1 cellular context compared by ENCODE assay signal in the genomic region with DNA sequence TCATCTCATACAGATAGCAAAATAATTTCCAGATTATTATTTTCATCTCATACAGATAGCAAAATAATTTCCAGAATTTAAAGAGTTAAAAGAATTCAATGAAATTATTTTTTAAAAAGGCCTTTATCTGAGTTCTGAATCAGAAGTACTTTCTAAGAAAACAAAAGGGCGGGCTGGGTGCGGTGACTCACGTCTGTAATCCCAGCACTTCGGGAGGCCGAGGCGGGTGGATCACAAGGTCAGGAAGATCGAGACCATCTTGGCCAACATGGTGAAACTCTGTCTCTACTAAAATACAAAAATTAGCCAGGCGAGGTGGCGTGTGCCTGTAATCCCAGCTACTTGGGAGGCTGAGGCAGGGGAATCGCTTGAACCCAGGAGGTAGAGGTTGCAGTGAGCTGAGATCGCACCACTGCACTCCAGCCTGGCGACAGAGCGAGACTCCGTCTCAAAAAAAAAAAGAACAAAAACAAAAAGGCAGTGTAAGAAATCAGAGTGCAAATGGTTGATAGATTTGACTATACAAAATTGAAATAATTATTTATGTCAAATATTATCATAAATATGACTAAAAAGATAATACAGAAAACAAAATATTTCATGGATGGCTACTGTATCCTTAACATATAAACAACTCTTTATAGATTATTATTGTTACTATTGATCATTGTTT.
TF ChIP-seq lines count a peak whose summit lies in the region.
"Not testable (repeated sequence)": the region's sequence is repeated elsewhere in the genome, so short reads cannot be mapped to it uniquely, and the experiment has no call there.

No MANE protein-coding gene starts in this region.

TF ChIP-seq in K562, 482 proteins besides CTCF, POLR2A, EP300 and RAD21 (continued from another document):
- TF ChIP-seq GATA2 (CRISPR knock-in tag; IDR thresholded peaks at IDR 0.05): 0 out of 2 replicates have a peak, but pooled peaks have one; percentile 13
- peak; percentile 25; the same call in 1 of the 2 replicates for TF ChIP-seq NCOR1 (IDR thresholded peaks at IDR 0.05)
- peak; percentile 85 for TF ChIP-seq CC2D1A (IDR thresholded peaks at IDR 0.05)
- TF ChIP-seq, protein P1, sequence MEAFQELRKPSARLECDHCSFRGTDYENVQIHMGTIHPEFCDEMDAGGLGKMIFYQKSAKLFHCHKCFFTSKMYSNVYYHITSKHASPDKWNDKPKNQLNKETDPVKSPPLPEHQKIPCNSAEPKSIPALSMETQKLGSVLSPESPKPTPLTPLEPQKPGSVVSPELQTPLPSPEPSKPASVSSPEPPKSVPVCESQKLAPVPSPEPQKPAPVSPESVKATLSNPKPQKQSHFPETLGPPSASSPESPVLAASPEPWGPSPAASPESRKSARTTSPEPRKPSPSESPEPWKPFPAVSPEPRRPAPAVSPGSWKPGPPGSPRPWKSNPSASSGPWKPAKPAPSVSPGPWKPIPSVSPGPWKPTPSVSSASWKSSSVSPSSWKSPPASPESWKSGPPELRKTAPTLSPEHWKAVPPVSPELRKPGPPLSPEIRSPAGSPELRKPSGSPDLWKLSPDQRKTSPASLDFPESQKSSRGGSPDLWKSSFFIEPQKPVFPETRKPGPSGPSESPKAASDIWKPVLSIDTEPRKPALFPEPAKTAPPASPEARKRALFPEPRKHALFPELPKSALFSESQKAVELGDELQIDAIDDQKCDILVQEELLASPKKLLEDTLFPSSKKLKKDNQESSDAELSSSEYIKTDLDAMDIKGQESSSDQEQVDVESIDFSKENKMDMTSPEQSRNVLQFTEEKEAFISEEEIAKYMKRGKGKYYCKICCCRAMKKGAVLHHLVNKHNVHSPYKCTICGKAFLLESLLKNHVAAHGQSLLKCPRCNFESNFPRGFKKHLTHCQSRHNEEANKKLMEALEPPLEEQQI (IDR thresholded peaks at IDR 0.05): peak; percentile 83
- TF ChIP-seq L3MBTL2 (IDR thresholded peaks at IDR 0.05): peak; percentile 27; the same call in 1 of the 2 replicates
- peak; percentile 57 for TF ChIP-seq DPF2 (IDR thresholded peaks at IDR 0.05)
- TF ChIP-seq FOXM1 (IDR thresholded peaks at IDR 0.05; ENCODE audit: low read depth): peak; percentile 72
- TF ChIP-seq FOXM1 (CRISPR knock-in tag; IDR thresholded peaks at IDR 0.05; ENCODE audit: low read depth); JUN (CRISPR knock-in tag; IDR thresholded peaks at IDR 0.05; ENCODE audit: borderline replicate concordance): not testable (repeated sequence)
- peak; percentile 69 for TF ChIP-seq SMARCA4 (IDR thresholded peaks at IDR 0.05)
- TF ChIP-seq FOSL1 (tag; conservative IDR thresholded peaks at IDR 0.05): peak; percentile 87
- peak; percentile 75 for TF ChIP-seq SOX6 (IDR thresholded peaks at IDR 0.05)
- peak; percentile 65 for TF ChIP-seq JUN (IDR thresholded peaks at IDR 0.05; ENCODE audit: borderline replicate concordance, low read depth, low read length)
- TF ChIP-seq, protein P2, sequence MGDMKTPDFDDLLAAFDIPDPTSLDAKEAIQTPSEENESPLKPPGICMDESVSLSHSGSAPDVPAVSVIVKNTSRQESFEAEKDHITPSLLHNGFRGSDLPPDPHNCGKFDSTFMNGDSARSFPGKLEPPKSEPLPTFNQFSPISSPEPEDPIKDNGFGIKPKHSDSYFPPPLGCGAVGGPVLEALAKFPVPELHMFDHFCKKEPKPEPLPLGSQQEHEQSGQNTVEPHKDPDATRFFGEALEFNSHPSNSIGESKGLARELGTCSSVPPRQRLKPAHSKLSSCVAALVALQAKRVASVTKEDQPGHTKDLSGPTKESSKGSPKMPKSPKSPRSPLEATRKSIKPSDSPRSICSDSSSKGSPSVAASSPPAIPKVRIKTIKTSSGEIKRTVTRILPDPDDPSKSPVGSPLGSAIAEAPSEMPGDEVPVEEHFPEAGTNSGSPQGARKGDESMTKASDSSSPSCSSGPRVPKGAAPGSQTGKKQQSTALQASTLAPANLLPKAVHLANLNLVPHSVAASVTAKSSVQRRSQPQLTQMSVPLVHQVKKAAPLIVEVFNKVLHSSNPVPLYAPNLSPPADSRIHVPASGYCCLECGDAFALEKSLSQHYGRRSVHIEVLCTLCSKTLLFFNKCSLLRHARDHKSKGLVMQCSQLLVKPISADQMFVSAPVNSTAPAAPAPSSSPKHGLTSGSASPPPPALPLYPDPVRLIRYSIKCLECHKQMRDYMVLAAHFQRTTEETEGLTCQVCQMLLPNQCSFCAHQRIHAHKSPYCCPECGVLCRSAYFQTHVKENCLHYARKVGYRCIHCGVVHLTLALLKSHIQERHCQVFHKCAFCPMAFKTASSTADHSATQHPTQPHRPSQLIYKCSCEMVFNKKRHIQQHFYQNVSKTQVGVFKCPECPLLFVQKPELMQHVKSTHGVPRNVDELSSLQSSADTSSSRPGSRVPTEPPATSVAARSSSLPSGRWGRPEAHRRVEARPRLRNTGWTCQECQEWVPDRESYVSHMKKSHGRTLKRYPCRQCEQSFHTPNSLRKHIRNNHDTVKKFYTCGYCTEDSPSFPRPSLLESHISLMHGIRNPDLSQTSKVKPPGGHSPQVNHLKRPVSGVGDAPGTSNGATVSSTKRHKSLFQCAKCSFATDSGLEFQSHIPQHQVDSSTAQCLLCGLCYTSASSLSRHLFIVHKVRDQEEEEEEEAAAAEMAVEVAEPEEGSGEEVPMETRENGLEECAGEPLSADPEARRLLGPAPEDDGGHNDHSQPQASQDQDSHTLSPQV (IDR thresholded peaks at IDR 0.05): 0 out of 2 replicates have a peak, but pooled peaks have one; percentile 32
- TF ChIP-seq, protein P3, sequence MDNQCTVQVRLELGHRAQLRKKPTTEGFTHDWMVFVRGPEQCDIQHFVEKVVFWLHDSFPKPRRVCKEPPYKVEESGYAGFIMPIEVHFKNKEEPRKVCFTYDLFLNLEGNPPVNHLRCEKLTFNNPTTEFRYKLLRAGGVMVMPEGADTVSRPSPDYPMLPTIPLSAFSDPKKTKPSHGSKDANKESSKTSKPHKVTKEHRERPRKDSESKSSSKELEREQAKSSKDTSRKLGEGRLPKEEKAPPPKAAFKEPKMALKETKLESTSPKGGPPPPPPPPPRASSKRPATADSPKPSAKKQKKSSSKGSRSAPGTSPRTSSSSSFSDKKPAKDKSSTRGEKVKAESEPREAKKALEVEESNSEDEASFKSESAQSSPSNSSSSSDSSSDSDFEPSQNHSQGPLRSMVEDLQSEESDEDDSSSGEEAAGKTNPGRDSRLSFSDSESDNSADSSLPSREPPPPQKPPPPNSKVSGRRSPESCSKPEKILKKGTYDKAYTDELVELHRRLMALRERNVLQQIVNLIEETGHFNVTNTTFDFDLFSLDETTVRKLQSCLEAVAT (IDR thresholded peaks at IDR 0.05): 0 out of 4 replicates have a peak, but pooled peaks of 1 of the 2 experiments have one; percentile 24
- peak; percentile 75 for TF ChIP-seq ARID1B (IDR thresholded peaks at IDR 0.05)
- peak; percentile 14; the same call in 1 of the 2 replicates for TF ChIP-seq TAL1 (IDR thresholded peaks at IDR 0.05)
- peak; percentile 68 for TF ChIP-seq CXXC5 (CRISPR knock-in tag; IDR thresholded peaks at IDR 0.05)
- TF ChIP-seq ETV5 (CRISPR knock-in tag; IDR thresholded peaks at IDR 0.05; ENCODE audit: low read depth): 0 out of 2 replicates have a peak, but pooled peaks have one; percentile 33
- peak; percentile 31; the same call in 1 of the 2 replicates for TF ChIP-seq GABPA (tag; conservative IDR thresholded peaks at IDR 0.05; ENCODE audit: low read depth)
- TF ChIP-seq SMARCE1 (IDR thresholded peaks at IDR 0.05): peak; percentile 77
- TF ChIP-seq CBFA2T3 (IDR thresholded peaks at IDR 0.05): peak; percentile 50; the same call in 1 of the 2 replicates
- peak; percentile 51; the same call in 1 of the 2 replicates for TF ChIP-seq ESRRA (IDR thresholded peaks at IDR 0.05; ENCODE audit: borderline replicate concordance, low read depth)
- TF ChIP-seq, protein P4, sequence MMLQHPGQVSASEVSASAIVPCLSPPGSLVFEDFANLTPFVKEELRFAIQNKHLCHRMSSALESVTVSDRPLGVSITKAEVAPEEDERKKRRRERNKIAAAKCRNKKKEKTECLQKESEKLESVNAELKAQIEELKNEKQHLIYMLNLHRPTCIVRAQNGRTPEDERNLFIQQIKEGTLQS (IDR thresholded peaks at IDR 0.05): peak; percentile 82
- TF ChIP-seq, protein P4 (CRISPR knock-in tag; conservative IDR thresholded peaks at IDR 0.05): not testable (repeated sequence)
- peak; percentile 57; the same call in 1 of the 2 replicates for TF ChIP-seq SMAD4 (CRISPR knock-in tag; conservative IDR thresholded peaks at IDR 0.05)
